26 cellular contexts compared by ENCODE assay signal in the genomic region with DNA sequence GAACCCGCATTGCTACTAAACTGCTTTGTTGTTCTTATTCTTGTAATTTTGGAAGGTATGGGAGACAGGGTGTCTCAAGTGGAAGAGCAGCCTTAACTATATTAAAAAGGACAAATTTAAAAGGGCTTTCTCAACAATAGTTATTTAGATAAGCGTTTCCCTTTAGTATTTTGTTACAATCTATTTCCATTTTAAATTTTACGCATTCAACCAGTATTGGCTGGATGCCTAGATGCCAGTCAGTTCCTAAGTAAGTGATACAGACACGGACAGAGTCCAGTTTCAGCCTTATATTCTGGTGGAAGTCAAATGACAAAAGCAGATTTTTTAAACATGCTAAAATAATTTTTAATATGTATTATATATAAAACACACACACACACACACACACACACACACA. TPM values are rescaled to one million over a fixed set of nuclear protein-coding genes. Genes with fewer than 3 reads are reported as not detected.
DNase-seq lines count a peak whose midpoint lies in the region; TF ChIP-seq lines count a peak whose summit lies in the region.
"Had no signal": no experiment of that assay in that cellular context is flagged by ENCODE, and none has a peak within 500 bp of the region (broad histone marks: within the 10 kb centered on the region; RNA-seq: fewer than 3 reads in every experiment).

No MANE protein-coding gene starts in this region.

- intact Hi-C loops in tibial artery (cut with DNase I; ENCODE audit: low total_unique reads), result no loop called here

- H3K27ac Mint-ChIP-seq in chondrocyte (ENCODE audit: unreplicated experiment), result peak overlapping the region; percentile 37

- peaks cover 0 to 55% (median 24%) of the 10 kb centered on the region in 4 donors for H3K4me1 ChIP-seq in tibial artery
- H3K4me1 ChIP-seq: left lung had no signal

- peak; percentile 61 for DNase-seq in NCI-H345 (lab: John Stamatoyannopoulos, UW)
- DNase-seq in NCI-H345 treated with DMSO at 0.1 percent for 48 hours (lab: John Stamatoyannopoulos, UW; ENCODE audit: unreplicated experiment), result no peak
- DNase-seq in NCI-H2029 treated with DMSO at 0.1 percent for 48 hours (lab: John Stamatoyannopoulos, UW), result peak; percentile 64
- DNase-seq in chondrocyte (ENCODE audit: low spot score), result no peak
- no peak for DNase-seq in tibial artery
- no peak for DNase-seq in stimulated activated CD4-positive, alpha-beta T cell treated with anti-CD3 and anti-CD28 coated beads, Interleukin-4, amount 100 ng/mL, for 4 hours
- DNase-seq in NCI-H69 (lab: John Stamatoyannopoulos, UW), result no peak
- DNase-seq in stimulated activated CD4-positive, alpha-beta T cell treated with anti-CD3 and anti-CD28 coated beads, Interleukin-12 subunit alpha, Interleukin-12 subunit beta, amount 100 ng/mL, for 4 hours, result no peak
- DNase-seq: 8988T; activated CD4-positive, alpha-beta T cell treated with anti-CD3 and anti-CD28 coated beads for 48 hours; activated gamma-delta T cell treated with Interleukin-2 at 50 U/mL for 16 hours; activated T-cell treated with anti-CD3 and anti-CD28 coated beads, Interleukin-2, amount 50 U/mL, for 1 hour; central memory CD4-positive, alpha-beta T cell; dorsolateral prefrontal cortex; left lung; MG63; naive B cell; NCI-H1436 treated with DMSO at 0.1 percent for 48 hours; NCI-H446; occipital lobe; stimulated activated CD4-positive, alpha-beta T cell treated with anti-CD3 and anti-CD28 coated beads, Interleukin-2, amount 100 ng/mL, for 24 hours; T-helper 2 cell had no signal

- peaks cover 21% of the 10 kb centered on the region for H3K36me3 Mint-ChIP-seq in chondrocyte (ENCODE audit: low read depth)

- TF ChIP-seq CTCF in chondrocyte (IDR thresholded peaks at IDR 0.05), result no peak
- TF ChIP-seq CTCF in tibial artery (IDR thresholded peaks at IDR 0.05), result no peak

- H3K36me3 ChIP-seq in tibial artery, result peaks cover 0 to 4% (median 0%) of the 10 kb centered on the region in 3 donors
- H3K36me3 ChIP-seq: left lung, MG63 had no signal

- H3K9me3 Mint-ChIP-seq in chondrocyte (ENCODE audit: low read depth), result peaks cover 2% of the 10 kb centered on the region

- no peaks in the 10 kb centered on the region for H3K27me3 ChIP-seq in tibial artery
- H3K27me3 ChIP-seq: left lung, MG63 had no signal

- H3K27ac ChIP-seq in tibial artery, result peak overlapping the region; percentile 58 to 75
- H3K27ac ChIP-seq: dorsolateral prefrontal cortex, left lung had no signal

- H3K4me3 ChIP-seq in tibial artery, result no peak overlapping the region
- H3K4me3 ChIP-seq: dorsolateral prefrontal cortex, HAP-1, K562, left lung, MG63, smooth muscle cell had no signal

- H3K9me3 ChIP-seq in tibial artery, result no peaks in the 10 kb centered on the region
- H3K9me3 ChIP-seq: HAP-1, left lung, MG63 had no signal

- no peak overlapping the region for H3K4me3 Mint-ChIP-seq in chondrocyte (ENCODE audit: unreplicated experiment)
- H3K4me3 Mint-ChIP-seq: naive B cell had no signal

- peaks cover 67% of the 10 kb centered on the region for H3K4me1 Mint-ChIP-seq in chondrocyte (ENCODE audit: low read depth)
- H3K4me1 Mint-ChIP-seq: naive B cell had no signal

- no peaks in the 10 kb centered on the region for H3K27me3 Mint-ChIP-seq in chondrocyte (ENCODE audit: low read depth)
- H3K27me3 Mint-ChIP-seq: naive B cell had no signal

RNA-seq across cellular contexts. Expression of gene FAT1, which starts 28.3 kb away (rescaled TPM):
- total RNA-seq in chondrocyte, result 663 to 672 TPM (median 671 TPM) in 3 replicates
- total RNA-seq: activated CD8-positive, alpha-beta memory T cell treated with anti-CD3 and anti-CD28 coated beads for 36 hours had no signal

Comparison
In these comparisons a context has a peak if more than half of its experiments do, and no peak if none do; other contexts are left out.
1. DNase-seq: peak in NCI-H345 (single experiment) and NCI-H2029 treated with DMSO at 0.1 percent for 48 hours (single experiment); none in NCI-H345 treated with DMSO at 0.1 percent for 48 hours (single experiment), chondrocyte (single experiment), tibial artery (0 of 2), stimulated activated CD4-positive, alpha-beta T cell treated with anti-CD3 and anti-CD28 coated beads, Interleukin-4, amount 100 ng/mL, for 4 hours (0 of 2), NCI-H69 (single experiment) and stimulated activated CD4-positive, alpha-beta T cell treated with anti-CD3 and anti-CD28 coated beads, Interleukin-12 subunit alpha, Interleukin-12 subunit beta, amount 100 ng/mL, for 4 hours (single experiment).